In genomic region chr5:38922199-38922598, GRCh38 we compare ENCODE assay signal across 9 cellular contexts.
DNase-seq lines count a peak whose midpoint lies in the region; ATAC-seq and TF ChIP-seq lines count a peak whose summit lies in the region.
"Had no signal": no experiment of that assay in that cellular context is flagged by ENCODE, and none has a peak within 500 bp of the region (broad histone marks: within the 10 kb centered on the region; RNA-seq: fewer than 3 reads in every experiment).

No MANE protein-coding gene starts in this region.

- DNase-seq in CD1c-positive myeloid dendritic cell (ENCODE audit: extremely low spot score) (peak; percentile 35), IMR-90 (peak; percentile 51), RPMI7951 (ENCODE audit: low read depth) (peak; percentile 45), right atrium auricular region (ENCODE audit: low spot score) (no peak), sciatic nerve (ENCODE audit: low spot score) (no peak)
- peak; percentile 48 for DNase-seq in activated naive CD8-positive, alpha-beta T cell treated with anti-CD3 and anti-CD28 coated beads, Interleukin-2, amount 10 ng/mL, durations not matched to agents 7 days and 5 days

- H3K4me3 Mint-ChIP-seq in activated naive CD8-positive, alpha-beta T cell treated with anti-CD3 and anti-CD28 coated beads, Interleukin-2, amount 10 ng/mL, durations not matched to agents 7 days and 5 days, result no peak overlapping the region
- H3K4me3 Mint-ChIP-seq: IgD-negative memory B cell had no signal

- H3K9me3 ChIP-seq in IMR-90 (ENCODE audit: control insufficient read depth, insufficient read depth, low read length), result no peaks in the 10 kb centered on the region
- H3K9me3 ChIP-seq in right atrium auricular region, result no peaks in the 10 kb centered on the region

- H3K36me3 ChIP-seq in IMR-90 (ENCODE audit: control insufficient read depth, insufficient read depth, low read length) (peaks cover 57% of the 10 kb centered on the region), right atrium auricular region (peaks cover 30% of the 10 kb centered on the region)

- no peak for TF ChIP-seq POLR2A in IMR-90 (IDR thresholded peaks at IDR 0.05; ENCODE audit: low read depth, low read length)

- H2BK15ac ChIP-seq in IMR-90 (ENCODE audit: low read depth, low read length), result no peak overlapping the region

- H3K27me3 ChIP-seq in IMR-90 (ENCODE audit: control insufficient read depth, insufficient read depth, low read length) (no peaks in the 10 kb centered on the region), right atrium auricular region (no peaks in the 10 kb centered on the region)

- H4K8ac ChIP-seq in IMR-90 (ENCODE audit: low read depth in 2 of 2, low read length in 2 of 2), result no peak overlapping the region

- POLR2A ChIA-PET in IMR-90 (lab: Charles Lee; ENCODE audit: unreplicated experiment), result no interaction called here
- POLR2A ChIA-PET in activated naive CD8-positive, alpha-beta T cell treated with anti-CD3 and anti-CD28 coated beads, Interleukin-2, amount 10 ng/mL, durations not matched to agents 7 days and 5 days (lab: Charles Lee), result no interaction called here

- H3K4me3 ChIP-seq in IMR-90 (ENCODE audit: insufficient read depth, low read depth, low read length) (no peak overlapping the region), right atrium auricular region (no peak overlapping the region)

- no peak overlapping the region for H2AK5ac ChIP-seq in IMR-90 (ENCODE audit: low read depth, low read length)

- H3K9ac ChIP-seq in IMR-90 (ENCODE audit: low read depth, low read length), result no peak overlapping the region

- peak; percentile 76 for ATAC-seq in GM19023 (IDR thresholded peaks at IDR 0.05; ENCODE audit: unreplicated experiment)
- peak; percentile 43 for ATAC-seq in IMR-90 (ENCODE audit: low read depth)
- peak; percentile 39 for ATAC-seq in activated naive CD8-positive, alpha-beta T cell treated with anti-CD3 and anti-CD28 coated beads, Interleukin-2, amount 10 ng/mL, durations not matched to agents 7 days and 5 days (ENCODE audit: low read depth)
- peak; percentile 44 for ATAC-seq in sciatic nerve
- no peak for ATAC-seq in GM21619 (IDR thresholded peaks at IDR 0.05; ENCODE audit: unreplicated experiment)

- no peak overlapping the region for H2AFZ ChIP-seq in IMR-90 (replicated peaks; ENCODE audit: low read length, poor library complexity)

- H3K18ac ChIP-seq in IMR-90 (ENCODE audit: low read depth, low read length), result no peak overlapping the region

- BruUV-seq in IMR-90 (replicated peaks; lab: Mats Ljungman, UMichigan), result no TSS peak

- TF ChIP-seq RAD21 in IMR-90 (IDR thresholded peaks at IDR 0.05; ENCODE audit: low read length), result peak; percentile 77

- no peak overlapping the region for H3K14ac ChIP-seq in IMR-90 (replicated peaks; ENCODE audit: low read depth, low read length)

- dilution Hi-C loops in IMR-90 (cut with HindIII; ENCODE audit: low sequenced_read_pairs, unreplicated experiment), result no loop called here

- H3K36me3 Mint-ChIP-seq in activated naive CD8-positive, alpha-beta T cell treated with anti-CD3 and anti-CD28 coated beads, Interleukin-2, amount 10 ng/mL, durations not matched to agents 7 days and 5 days, result no peaks in the 10 kb centered on the region

- H3K27ac Mint-ChIP-seq in activated naive CD8-positive, alpha-beta T cell treated with anti-CD3 and anti-CD28 coated beads, Interleukin-2, amount 10 ng/mL, durations not matched to agents 7 days and 5 days, result no peak overlapping the region

- H2BK5ac ChIP-seq in IMR-90 (ENCODE audit: low read depth, low read length, poor library complexity, severe bottlenecking), result no peak overlapping the region

- H3K4me2 ChIP-seq in IMR-90 (ENCODE audit: low read depth, low read length), result no peak overlapping the region

- H2BK20ac ChIP-seq in IMR-90 (ENCODE audit: low read depth, low read length), result no peak overlapping the region

- CTCF ChIA-PET in IMR-90 (lab: Yijun Ruan, JAX), result interaction anchor here (0.8 to 1.2 kb wide), 3 partner anchors 79 to 542 kb away, joined by 3 read pairs; no protein-coding TSS in a partner anchor

- no peak overlapping the region for H3K4ac ChIP-seq in IMR-90 (ENCODE audit: low read depth, low read length)

- peaks cover 21% of the 10 kb centered on the region for H4K20me1 ChIP-seq in IMR-90 (ENCODE audit: insufficient read depth, low read length)

- no peak overlapping the region for H4K5ac ChIP-seq in IMR-90 (ENCODE audit: low read depth, low read length)

- peaks cover 4 to 19% of the 10 kb centered on the region in 2 experiments; a peak in 2 of 4 replicates for H3K79me1 ChIP-seq in IMR-90 (ENCODE audit: low read depth in 1 of 2, low read length in 2 of 2)

- H2BK120ac ChIP-seq in IMR-90 (ENCODE audit: low read depth, low read length), result no peak overlapping the region

- H3K4me1 ChIP-seq in IMR-90 (ENCODE audit: control insufficient read depth, insufficient read depth, low read length) (peaks cover 12% of the 10 kb centered on the region), right atrium auricular region (peaks cover 0 to 7% of the 10 kb centered on the region in 2 donors)

- peaks cover 2% of the 10 kb centered on the region for H3K4me1 Mint-ChIP-seq in activated naive CD8-positive, alpha-beta T cell treated with anti-CD3 and anti-CD28 coated beads, Interleukin-2, amount 10 ng/mL, durations not matched to agents 7 days and 5 days
- H3K4me1 Mint-ChIP-seq: IgD-negative memory B cell had no signal

- no peak overlapping the region for H3K56ac ChIP-seq in IMR-90 (ENCODE audit: extremely low read depth, insufficient read depth, low read length)

- peak; percentile 65 for TF ChIP-seq CTCF in IMR-90 (conservative IDR thresholded peaks at IDR 0.05; ENCODE audit: low read depth, low read length)
- peak; percentile 45 to 80 for TF ChIP-seq CTCF in right atrium auricular region (IDR thresholded peaks at IDR 0.05)

- H3K9me1 ChIP-seq in IMR-90 (ENCODE audit: insufficient read depth, low read length), result peaks cover 6% of the 10 kb centered on the region

- H4K91ac ChIP-seq in IMR-90 (ENCODE audit: insufficient read depth, low read depth, low read length), result no peak overlapping the region

- no peak overlapping the region for H3K23ac ChIP-seq in IMR-90 (ENCODE audit: low read depth, low read length)

- H3K27me3 Mint-ChIP-seq in activated naive CD8-positive, alpha-beta T cell treated with anti-CD3 and anti-CD28 coated beads, Interleukin-2, amount 10 ng/mL, durations not matched to agents 7 days and 5 days, result peaks cover 42% of the 10 kb centered on the region

- intact Hi-C loops in IMR-90 (cut with micrococcal nuclease), result loop anchor here (1.0 to 10.0 kb wide), 4 partner anchors 85 to 539 kb away; partner anchors contain the start of gene LIFR
- intact Hi-C loops in sciatic nerve (cut with DNase I), result no loop called here

- H3K27ac ChIP-seq in IMR-90 (ENCODE audit: insufficient read depth, low read length) (no peak overlapping the region), right atrium auricular region (no peak overlapping the region)

- no peaks in the 10 kb centered on the region for H3K9me3 Mint-ChIP-seq in activated naive CD8-positive, alpha-beta T cell treated with anti-CD3 and anti-CD28 coated beads, Interleukin-2, amount 10 ng/mL, durations not matched to agents 7 days and 5 days

- no peak overlapping the region for H2AK9ac ChIP-seq in IMR-90 (replicated peaks; ENCODE audit: low read depth, low read length, poor library complexity)

- in situ Hi-C loops in IMR-90 (cut with MboI; ENCODE audit: low sequenced_read_pairs), result no loop called here

- WGBS in IMR-90 (ENCODE audit: extremely low coverage in 2 of 2, insufficient read length in 1 of 2), 2 experiments, result 0% methylated on average over 1 of the region's 1 CpG; no CpG with 5 or more reads in 1 of the 2 experiments

TF ChIP-seq in IMR-90, 13 proteins besides CTCF, POLR2A, EP300 and RAD21:
- TF ChIP-seq SMC3 (IDR thresholded peaks at IDR 0.05; ENCODE audit: low read depth, low read length), result peak; percentile 54
- TF ChIP-seq NFE2L2 (IDR thresholded peaks at IDR 0.05; ENCODE audit: low read depth, low read length), result no peak

Comparison
In these comparisons a context has a peak if more than half of its experiments do, and no peak if none do; other contexts are left out.
1. DNase-seq: peak in CD1c-positive myeloid dendritic cell (single experiment), IMR-90 (single experiment), RPMI7951 (single experiment) and activated naive CD8-positive, alpha-beta T cell treated with anti-CD3 and anti-CD28 coated beads, Interleukin-2, amount 10 ng/mL, durations not matched to agents 7 days and 5 days (single experiment); none in right atrium auricular region (single experiment) and sciatic nerve (single experiment).